7 cellular contexts compared by ENCODE assay signal in the genomic region with DNA sequence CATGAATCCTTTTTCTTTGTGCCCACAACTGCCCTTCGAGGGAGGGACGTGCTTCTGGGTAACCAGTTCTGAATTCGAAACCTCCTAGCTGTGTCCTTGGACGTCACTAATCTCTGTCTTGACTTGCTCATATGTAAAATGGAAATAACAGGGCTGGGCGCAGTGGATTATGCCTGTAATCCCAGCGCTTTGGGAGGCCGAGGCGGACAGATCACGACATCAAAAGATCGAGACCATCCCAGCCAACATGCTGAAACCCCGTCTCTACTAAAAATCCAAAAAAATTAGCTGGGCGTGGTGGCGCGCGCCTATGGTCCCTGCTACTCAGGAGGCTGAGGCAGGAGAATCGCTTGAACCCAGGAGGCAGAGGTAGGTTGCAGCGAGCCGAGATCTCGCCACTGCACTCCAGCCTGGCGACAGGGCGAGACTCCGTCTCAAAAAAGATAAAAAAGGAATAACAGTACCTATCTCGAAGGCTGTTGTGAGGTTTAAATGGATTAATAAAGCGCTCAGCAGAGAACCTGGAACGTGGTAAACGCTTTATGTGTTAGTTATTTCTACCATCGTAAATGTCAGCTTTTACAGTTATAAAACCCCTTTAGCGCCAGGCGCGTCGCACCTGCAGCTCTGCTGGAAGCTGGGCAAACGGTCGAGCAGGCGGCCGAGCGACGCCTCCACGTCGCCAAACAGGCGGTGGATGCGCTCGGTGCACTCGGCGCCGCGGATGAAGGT. TPM values are rescaled to one million over a fixed set of nuclear protein-coding genes. Genes with fewer than 3 reads are reported as not detected.
DNase-seq lines count a peak whose midpoint lies in the region; ATAC-seq and TF ChIP-seq lines count a peak whose summit lies in the region.

No MANE protein-coding gene starts in this region.

- CTCF ChIA-PET in IMR-90 (lab: Yijun Ruan, JAX): no interaction called here

- H3K9me3 ChIP-seq in IMR-90 (ENCODE audit: control insufficient read depth, insufficient read depth, low read length): no peaks in the 10 kb centered on the region
- no peaks in the 10 kb centered on the region for H3K9me3 ChIP-seq in adrenal gland (replicated peaks in 1 of 3)
- no peaks in the 10 kb centered on the region for H3K9me3 ChIP-seq in stomach smooth muscle (ENCODE audit: control insufficient read depth in 2 of 2, low read length in 2 of 2)

- dilution Hi-C loops in IMR-90 (cut with HindIII; ENCODE audit: low sequenced_read_pairs, unreplicated experiment): no loop called here

- peak overlapping the region; percentile 77 for H3K23ac ChIP-seq in IMR-90 (ENCODE audit: low read depth, low read length)

- no peak for TF ChIP-seq CTCF in IMR-90 (conservative IDR thresholded peaks at IDR 0.05; ENCODE audit: low read depth, low read length)
- TF ChIP-seq CTCF in adrenal gland (IDR thresholded peaks at IDR 0.05): no peak

- no peak overlapping the region; the same call in 2 of the 3 replicates for H2BK15ac ChIP-seq in IMR-90 (ENCODE audit: low read depth, low read length)

- peak overlapping the region; percentile 75 for H2BK5ac ChIP-seq in IMR-90 (ENCODE audit: low read depth, low read length, poor library complexity, severe bottlenecking)

- H2BK20ac ChIP-seq in IMR-90 (ENCODE audit: low read depth, low read length): no peak overlapping the region

- H3K4me1 ChIP-seq in IMR-90 (ENCODE audit: control insufficient read depth, insufficient read depth, low read length): peaks cover 4% of the 10 kb centered on the region
- H3K4me1 ChIP-seq in adrenal gland (replicated peaks in 1 of 2): peaks cover 12 to 30% of the 10 kb centered on the region in 2 donors
- peaks cover 29% of the 10 kb centered on the region for H3K4me1 ChIP-seq in stomach smooth muscle (ENCODE audit: control insufficient read depth, insufficient read depth, low read length)

- peaks cover 35 to 65% of the 10 kb centered on the region in 2 experiments for H3K79me1 ChIP-seq in IMR-90 (ENCODE audit: low read depth in 1 of 2, low read length in 2 of 2)

- peak overlapping the region; percentile 28 for H3K56ac ChIP-seq in IMR-90 (ENCODE audit: extremely low read depth, insufficient read depth, low read length)

- in situ Hi-C loops in IMR-90 (cut with MboI; ENCODE audit: low sequenced_read_pairs): no loop called here

- H3K9ac ChIP-seq in IMR-90 (ENCODE audit: low read depth, low read length) (peak overlapping the region; percentile 83), stomach smooth muscle (ENCODE audit: low read length in 2 of 2) (peak overlapping the region; percentile 87 to 96)

- no peaks in the 10 kb centered on the region for H3K9me1 ChIP-seq in IMR-90 (ENCODE audit: insufficient read depth, low read length)

- H3K27me3 ChIP-seq in IMR-90 (ENCODE audit: control insufficient read depth, insufficient read depth, low read length): no peaks in the 10 kb centered on the region
- no peaks in the 10 kb centered on the region for H3K27me3 ChIP-seq in adrenal gland
- no peaks in the 10 kb centered on the region for H3K27me3 ChIP-seq in stomach smooth muscle (ENCODE audit: control insufficient read depth in 1 of 2, insufficient read depth in 2 of 2, low read length in 2 of 2)

- H2BK120ac ChIP-seq in IMR-90 (ENCODE audit: low read depth, low read length): no peak overlapping the region

- H3K27ac ChIP-seq in IMR-90 (ENCODE audit: insufficient read depth, low read length) (peak overlapping the region; percentile 68), adrenal gland (peak overlapping the region; percentile 70 to 94 (median 90)), stomach smooth muscle (ENCODE audit: low read length) (peak overlapping the region; percentile 80)

- H3K36me3 ChIP-seq in IMR-90 (ENCODE audit: control insufficient read depth, insufficient read depth, low read length) (peaks cover 31% of the 10 kb centered on the region), adrenal gland (replicated peaks in 1 of 2) (peaks cover 0 to 52% of the 10 kb centered on the region in 2 donors), stomach smooth muscle (ENCODE audit: control insufficient read depth in 2 of 2, insufficient read depth in 2 of 2, low read length in 2 of 2) (peaks cover 29 to 34% of the 10 kb centered on the region in 2 donors)

- peak overlapping the region; percentile 27 for H4K5ac ChIP-seq in IMR-90 (ENCODE audit: low read depth, low read length)

- H3K4me3 ChIP-seq in IMR-90 (ENCODE audit: insufficient read depth, low read depth, low read length) (peak overlapping the region; percentile 69), adrenal gland (peak overlapping the region; percentile 43 to 75 (median 62)), stomach smooth muscle (ENCODE audit: low read length in 2 of 2) (peak overlapping the region; percentile 95 to 99)

- 0 out of 2 replicates have a peak overlapping the region, but pooled peaks have one; percentile 15 for H4K91ac ChIP-seq in IMR-90 (ENCODE audit: insufficient read depth, low read depth, low read length)

- TF ChIP-seq POLR2A in IMR-90 (IDR thresholded peaks at IDR 0.05; ENCODE audit: low read depth, low read length) (no peak), adrenal gland (IDR thresholded peaks at IDR 0.05) (no peak)

- no TSS peak for BruUV-seq in IMR-90 (replicated peaks; lab: Mats Ljungman, UMichigan)

- H2AFZ ChIP-seq in IMR-90 (replicated peaks; ENCODE audit: low read length, poor library complexity): peak overlapping the region; percentile 98

- no peak for ATAC-seq in IMR-90 (ENCODE audit: low read depth)
- peak; percentile 6 for ATAC-seq in left colon
- no peak for ATAC-seq in HG02571 (IDR thresholded peaks at IDR 0.05; ENCODE audit: unreplicated experiment)

- peak overlapping the region; percentile 65 to 74 for H4K8ac ChIP-seq in IMR-90 (ENCODE audit: low read depth in 2 of 2, low read length in 2 of 2)

- peak overlapping the region; percentile 97 for H2AK9ac ChIP-seq in IMR-90 (replicated peaks; ENCODE audit: low read depth, low read length, poor library complexity)

- no peak for TF ChIP-seq RAD21 in IMR-90 (IDR thresholded peaks at IDR 0.05; ENCODE audit: low read length)

- POLR2A ChIA-PET in IMR-90 (lab: Charles Lee; ENCODE audit: unreplicated experiment): interaction anchor here (0.6 kb wide), 1 partner anchor 9 kb away, joined by 5 read pairs; no protein-coding TSS in a partner anchor

- 11% methylated on average over 18 of the region's 46 CpGs; no CpG with 5 or more reads in 1 of the 2 experiments for WGBS in IMR-90 (ENCODE audit: extremely low coverage in 2 of 2, insufficient read length in 1 of 2), 2 experiments
- 18 to 20% (median 19%) methylated on average over 41 to 46 of the region's 46 CpGs for WGBS in adrenal gland, 4 donors

- DNase-seq in IMR-90: no peak
- peak in 4 of 7 donors; percentile 79 to 85 (median 82) for DNase-seq in adrenal gland
- peak; percentile 47 to 77 for DNase-seq in left colon
- DNase-seq in DMS 273 treated with DMSO at 0.1 percent for 48 hours (lab: John Stamatoyannopoulos, UW): no peak
- no peak for DNase-seq in NCI-H345 treated with DMSO at 0.1 percent for 48 hours (lab: John Stamatoyannopoulos, UW; ENCODE audit: unreplicated experiment)

- peak overlapping the region; percentile 83; the same call in 1 of the 2 replicates for H2AK5ac ChIP-seq in IMR-90 (ENCODE audit: low read depth, low read length)

- H3K18ac ChIP-seq in IMR-90 (ENCODE audit: low read depth, low read length): no peak overlapping the region

- intact Hi-C loops in IMR-90 (cut with micrococcal nuclease) (loop anchor here (1.0 kb wide), 1 partner anchor 416 kb away; a partner anchor contains a TSS), adrenal gland (cut with DNase I) (no loop called here), left colon (cut with DNase I, micrococcal nuclease) (no loop called here)

- peak overlapping the region; percentile 93 for H3K14ac ChIP-seq in IMR-90 (replicated peaks; ENCODE audit: low read depth, low read length)

- H4K20me1 ChIP-seq in IMR-90 (ENCODE audit: insufficient read depth, low read length): no peaks in the 10 kb centered on the region

- peak overlapping the region; percentile 74 for H3K4ac ChIP-seq in IMR-90 (ENCODE audit: low read depth, low read length)

- peak overlapping the region; percentile 86 for H3K4me2 ChIP-seq in IMR-90 (ENCODE audit: low read depth, low read length)

RNA-seq across cellular contexts. Expression of a gene that starts 0.6 kb away (rescaled TPM):
- 19.4 and 26.2 TPM in 2 replicates for total RNA-seq in IMR-90 (2012; rRNA removed)
- polyA plus RNA-seq in IMR-90 (2012; rRNA removed): 22.8 and 23.4 TPM in 2 replicates
- 16.0 and 27.1 TPM in 2 replicates for polyA plus RNA-seq in IMR-90 (2012; cell fraction: cytosol; rRNA removed)
- polyA plus RNA-seq in IMR-90 (2012; cell fraction: nucleus; rRNA removed; ENCODE audit: low replicate concordance): 19.7 and 25.4 TPM in 2 replicates
- total RNA-seq in adrenal gland: 10 to 100 TPM; 41.2 to 85.3 (median 55.7) TPM
- 10 to 100 TPM; 26.1 to 30.1 (median 28.0) TPM for polyA plus RNA-seq in adrenal gland
- total RNA-seq in left colon: 10 to 100 TPM; 31.7 to 36.6 TPM

RNA-seq across cellular contexts. Expression of a gene that starts 0.8 kb away (rescaled TPM):
- total RNA-seq in IMR-90 (2012; rRNA removed): 28.3 and 40.5 TPM in 2 replicates
- 10.6 and 14.0 TPM in 2 replicates for polyA plus RNA-seq in IMR-90 (2012; rRNA removed)
- polyA plus RNA-seq in IMR-90 (2012; cell fraction: cytosol; rRNA removed): 3.4 and 16.1 TPM in 2 replicates
- polyA plus RNA-seq in IMR-90 (2012; cell fraction: nucleus; rRNA removed; ENCODE audit: low replicate concordance): 3.0 and 8.0 TPM in 2 replicates
- 10 to 100 TPM; 10.5 to 38.0 (median 21.6) TPM for total RNA-seq in adrenal gland
- 10 to 100 TPM; 12.4 to 28.3 (median 13.6) TPM for polyA plus RNA-seq in adrenal gland
- 10 to 100 TPM; 19.0 to 22.1 TPM for total RNA-seq in left colon

RNA-seq across cellular contexts. Expression of a gene that starts 8.3 kb away (rescaled TPM):
- total RNA-seq in IMR-90 (2012; rRNA removed): 4.5 and 7.5 TPM in 2 replicates
- 6.4 and 7.6 TPM in 2 replicates for polyA plus RNA-seq in IMR-90 (2012; rRNA removed)
- polyA plus RNA-seq in IMR-90 (2012; cell fraction: cytosol; rRNA removed): 10.9 and 17.5 TPM in 2 replicates
- polyA plus RNA-seq in IMR-90 (2012; cell fraction: nucleus; rRNA removed; ENCODE audit: low replicate concordance): 6.6 and 10.2 TPM in 2 replicates
- 10 to 100 TPM in 7 of 8 donors, 1 to 10 TPM in 1; 9.7 to 61.9 (median 23.3) TPM for total RNA-seq in adrenal gland
- polyA plus RNA-seq in adrenal gland: 1 to 10 TPM; 1.2 to 4.2 (median 2.0) TPM
- 10 to 100 TPM; 10.1 to 20.5 TPM for total RNA-seq in left colon

RNA-seq across cellular contexts. Expression of a gene that starts 12.9 kb away (rescaled TPM):
- total RNA-seq in IMR-90 (2012; rRNA removed): not detected in 2 replicates
- polyA plus RNA-seq in IMR-90 (2012; rRNA removed): 0.10 and 0.20 TPM in 2 replicates
- not detected in 2 replicates for polyA plus RNA-seq in IMR-90 (2012; cell fraction: cytosol; rRNA removed)
- polyA plus RNA-seq in IMR-90 (2012; cell fraction: nucleus; rRNA removed; ENCODE audit: low replicate concordance): 0.08 and 0.73 TPM in 2 replicates
- total RNA-seq in adrenal gland: under 1 TPM in 4 of 8 donors, not detected in 4; 0.28 to 0.56 (median 0.44) TPM
- 1 to 10 TPM in 1 of 3 donors, under 1 TPM in 1, not detected in 1; 0.22 to 2.5 TPM for polyA plus RNA-seq in adrenal gland
- 1 to 10 TPM; 2.5 to 9.4 TPM for total RNA-seq in left colon

RNA-seq across cellular contexts. Expression of a gene that starts 27.6 kb away (rescaled TPM):
- total RNA-seq in IMR-90 (2012; rRNA removed): 23.3 and 25.3 TPM in 2 replicates
- 23.3 and 25.2 TPM in 2 replicates for polyA plus RNA-seq in IMR-90 (2012; rRNA removed)
- 21.9 TPM in 2 replicates for polyA plus RNA-seq in IMR-90 (2012; cell fraction: cytosol; rRNA removed)
- 43.1 and 50.4 TPM in 2 replicates for polyA plus RNA-seq in IMR-90 (2012; cell fraction: nucleus; rRNA removed; ENCODE audit: low replicate concordance)
- total RNA-seq in adrenal gland: 10 to 100 TPM; 28.9 to 39.5 (median 34.6) TPM
- polyA plus RNA-seq in adrenal gland: 10 to 100 TPM; 31.2 to 55.1 (median 42.5) TPM
- 10 to 100 TPM; 34.1 to 34.3 TPM for total RNA-seq in left colon

Comparison
In these comparisons a context has a peak if more than half of its experiments do, and no peak if none do; other contexts are left out.
1. DNase-seq: peak in adrenal gland (4 of 7) and left colon (2 of 2); none in IMR-90 (single experiment), DMS 273 treated with DMSO at 0.1 percent for 48 hours (single experiment) and NCI-H345 treated with DMSO at 0.1 percent for 48 hours (single experiment).
2. Peak in every context shown above with its lines, with median percentiles within 50 percentile points of each other: H3K27ac ChIP-seq and H3K4me3 ChIP-seq.